In genomic region chr19:48881741-48882657, GRCh38 we compare ENCODE assay signal across 10 cellular contexts. TPM values are rescaled to one million over a fixed set of nuclear protein-coding genes. Genes with fewer than 3 reads are reported as not detected.
A peak's percentile ranks its signal among the peaks of the same experiment; 100 is the strongest.
DNase-seq lines count a peak whose midpoint lies in the region; ATAC-seq and TF ChIP-seq lines count a peak whose summit lies in the region.
"Had no signal": no experiment of that assay in that cellular context is flagged by ENCODE, and none has a peak within 500 bp of the region (broad histone marks: within the 10 kb centered on the region; RNA-seq: fewer than 3 reads in every experiment).

No MANE protein-coding gene starts in this region.

- no peak overlapping the region for H2AFZ ChIP-seq in SK-N-SH (ENCODE audit: low read depth)

- peaks cover 0 to 4% of the 10 kb centered on the region in 2 donors for H3K4me1 Mint-ChIP-seq in effector memory CD8-positive, alpha-beta T cell (ENCODE audit: low read depth in 2 of 2)

- H3K9me3 Mint-ChIP-seq in effector memory CD8-positive, alpha-beta T cell: no peaks in the 10 kb centered on the region

- no peak overlapping the region for H3K27ac ChIP-seq in SK-N-SH (ENCODE audit: low read depth in 2 of 2, low read length in 1 of 2)
- no peak overlapping the region for H3K27ac ChIP-seq in thyroid gland

- no peak overlapping the region for H3K9ac ChIP-seq in SK-N-SH

- H3K9me3 ChIP-seq in SK-N-SH (no peaks in the 10 kb centered on the region), thyroid gland (no peaks in the 10 kb centered on the region)

- peaks cover 39% of the 10 kb centered on the region for H3F3A ChIP-seq in SK-N-SH (replicated peaks; ENCODE audit: insufficient read depth)

- CTCF ChIA-PET in SK-N-SH (lab: Yijun Ruan, JAX): interaction anchor here (1.0 kb wide), 1 partner anchor 39 kb away, joined by 3 read pairs; no protein-coding TSS in a partner anchor

- H3K4me3 Mint-ChIP-seq in effector memory CD8-positive, alpha-beta T cell: peak overlapping the region in 1 of 2 donors; percentile 60

- TF ChIP-seq CTCF in SK-N-SH (IDR thresholded peaks at IDR 0.05) (no peak), thyroid gland (IDR thresholded peaks at IDR 0.05) (no peak)

- POLR2A ChIA-PET in SK-N-SH (lab: Yijun Ruan, JAX): interaction anchor here (1.7 kb wide), 1 partner anchor 10 kb away, joined by 9 read pairs; the partner anchor contains the start of gene PPP1R15A

- H4K20me1 ChIP-seq in SK-N-SH (ENCODE audit: insufficient read depth): peaks cover 20% of the 10 kb centered on the region

- no peak for TF ChIP-seq EP300 in SK-N-SH (IDR thresholded peaks at IDR 0.05; ENCODE audit: borderline replicate concordance in 1 of 2, low read depth in 1 of 2, low read length in 1 of 2)

- H3K36me3 Mint-ChIP-seq in effector memory CD8-positive, alpha-beta T cell (ENCODE audit: insufficient read depth): peaks cover 79% of the 10 kb centered on the region

- 88% methylated on average over 30 of the region's 30 CpGs for WGBS in SK-N-SH (ENCODE audit: low lambda C conversion rate)
- WGBS in thyroid gland, 2 donors: 72 to 86% methylated on average over 30 of the region's 30 CpGs

- intact Hi-C loops in sciatic nerve (cut with DNase I): no loop called here
- intact Hi-C loops in thyroid gland (cut with DNase I): no loop called here

- peak overlapping the region; percentile 86 to 100 for H3K27ac Mint-ChIP-seq in effector memory CD8-positive, alpha-beta T cell

- DNase-seq in SK-N-SH (no peak), NCI-H2171 treated with DMSO at 0.1 percent for 48 hours (lab: John Stamatoyannopoulos, UW) (peak; percentile 41), sciatic nerve (ENCODE audit: low spot score) (no peak), thyroid gland (no peak)
- DNase-seq in effector memory CD8-positive, alpha-beta T cell: peak in 1 of 3 experiments; percentile 47
- DNase-seq: effector CD4-positive, alpha-beta T cell; islet precursor cell had no signal

- no peaks in the 10 kb centered on the region for H3K27me3 Mint-ChIP-seq in effector memory CD8-positive, alpha-beta T cell

- H3K4me3 ChIP-seq in SK-N-SH (ENCODE audit: low read depth in 2 of 2, low read length in 1 of 2): no peak overlapping the region
- no peak overlapping the region for H3K4me3 ChIP-seq in thyroid gland (replicated peaks in 1 of 3)

- peaks cover 23% of the 10 kb centered on the region for H3K79me2 ChIP-seq in SK-N-SH (ENCODE audit: insufficient read depth)

- no peak overlapping the region for H3K4me2 ChIP-seq in SK-N-SH

- H3K36me3 ChIP-seq in SK-N-SH (replicated peaks in 1 of 2; ENCODE audit: control insufficient read depth in 1 of 2, insufficient read depth in 2 of 2, low read length in 1 of 2) (peaks cover 0 to 42% of the 10 kb centered on the region in 2 experiments), thyroid gland (no peaks in the 10 kb centered on the region)

- ATAC-seq in SK-N-SH treated with all-trans-retinoic acid at 6 μM for 48 hours (peak; percentile 41), sciatic nerve (peak; percentile 60), HG02852 (IDR thresholded peaks at IDR 0.05; ENCODE audit: unreplicated experiment) (no peak), HG03460 (IDR thresholded peaks at IDR 0.05; ENCODE audit: unreplicated experiment) (no peak)
- ATAC-seq in effector memory CD8-positive, alpha-beta T cell (replicated peaks): peak; percentile 54

- no peaks in the 10 kb centered on the region for H3K9me2 ChIP-seq in SK-N-SH

- TF ChIP-seq RAD21 in SK-N-SH (IDR thresholded peaks at IDR 0.05; ENCODE audit: low read length): no peak

- H3K4me1 ChIP-seq in SK-N-SH (ENCODE audit: control insufficient read depth in 1 of 2, insufficient read depth in 2 of 2, low read depth in 1 of 2, low read length in 1 of 2) (no peaks in the 10 kb centered on the region; a peak in 1 of 4 replicates), thyroid gland (peaks cover 0 to 4% of the 10 kb centered on the region in 2 donors)

- H3K27me3 ChIP-seq in SK-N-SH (ENCODE audit: insufficient read depth) (no peaks in the 10 kb centered on the region), thyroid gland (no peaks in the 10 kb centered on the region)

- no peak for TF ChIP-seq POLR2A in thyroid gland (IDR thresholded peaks at IDR 0.05)

TF ChIP-seq in SK-N-SH treated with all-trans-retinoic acid at 6 μM for 48 hours, 23 proteins besides CTCF, POLR2A, EP300 and RAD21:
- TF ChIP-seq ZFP3 (CRISPR knock-in tag; IDR thresholded peaks at IDR 0.05) (no peak), CSRNP3 (CRISPR knock-in tag; IDR thresholded peaks at IDR 0.05) (no peak)

TF ChIP-seq in SK-N-SH, 30 proteins besides CTCF, POLR2A, EP300 and RAD21:
- no peak for TF ChIP-seq PBX3 (IDR thresholded peaks at IDR 0.05)

RNA-seq across cellular contexts. Expression of gene PPP1R15A, which starts 9.8 kb away (rescaled TPM):
- 62.3 and 73.7 TPM in 2 replicates for polyA plus RNA-seq in SK-N-SH (2012; rRNA removed)
- polyA plus RNA-seq in SK-N-SH (2012; cell fraction: cytosol; rRNA removed): 63.6 and 64.3 TPM in 2 replicates
- 89.1 and 95.9 TPM in 2 replicates for polyA plus RNA-seq in SK-N-SH (2012; cell fraction: nucleus; rRNA removed)
- total RNA-seq in sciatic nerve (95.8 TPM), thyroid gland (10 to 100 TPM; 18.7 to 31.7 (median 24.2) TPM)

RNA-seq across cellular contexts. Expression of gene PLEKHA4, which starts 13.6 kb away (rescaled TPM):
- 4.7 and 5.6 TPM in 2 replicates for polyA plus RNA-seq in SK-N-SH (2012; rRNA removed)
- polyA plus RNA-seq in SK-N-SH (2012; cell fraction: cytosol; rRNA removed): 2.6 and 3.4 TPM in 2 replicates
- polyA plus RNA-seq in SK-N-SH (2012; cell fraction: nucleus; rRNA removed): 9.9 and 18.4 TPM in 2 replicates
- total RNA-seq in sciatic nerve: 519 TPM
- 10 to 100 TPM; 15.2 to 21.8 (median 19.0) TPM for total RNA-seq in thyroid gland

RNA-seq across cellular contexts. Expression of gene TULP2, which starts 16.5 kb away (rescaled TPM):
- polyA plus RNA-seq in SK-N-SH (2012; rRNA removed): 0.03 and 0.08 TPM in 2 replicates
- 0.01 and 0.04 TPM in 2 replicates for polyA plus RNA-seq in SK-N-SH (2012; cell fraction: cytosol; rRNA removed)
- 0.02 and 0.25 TPM in 2 replicates for polyA plus RNA-seq in SK-N-SH (2012; cell fraction: nucleus; rRNA removed)
- total RNA-seq in sciatic nerve (1.1 TPM), thyroid gland (under 1 TPM in 1 of 4 donors, not detected in 3; 0.27 TPM)

RNA-seq across cellular contexts. Expression of gene NUCB1, which starts 18.1 kb away (rescaled TPM):
- 259 and 397 TPM in 2 replicates for polyA plus RNA-seq in SK-N-SH (2012; rRNA removed)
- 165 and 222 TPM in 2 replicates for polyA plus RNA-seq in SK-N-SH (2012; cell fraction: cytosol; rRNA removed)
- polyA plus RNA-seq in SK-N-SH (2012; cell fraction: nucleus; rRNA removed): 315 and 460 TPM in 2 replicates
- 262 TPM for total RNA-seq in sciatic nerve
- 100 to 1,000 TPM; 267 to 424 (median 371) TPM for total RNA-seq in thyroid gland

RNA-seq across cellular contexts. Expression of gene HSD17B14, which starts 45.7 kb away (rescaled TPM):
- polyA plus RNA-seq in SK-N-SH (2012; rRNA removed): 27.9 and 29.7 TPM in 2 replicates
- polyA plus RNA-seq in SK-N-SH (2012; cell fraction: cytosol; rRNA removed): 15.9 and 18.2 TPM in 2 replicates
- 48.3 and 48.4 TPM in 2 replicates for polyA plus RNA-seq in SK-N-SH (2012; cell fraction: nucleus; rRNA removed)
- 22.2 TPM for total RNA-seq in sciatic nerve
- total RNA-seq in thyroid gland: 10 to 100 TPM; 11.9 to 46.8 (median 22.2) TPM

Comparison
In these comparisons a context has a peak if more than half of its experiments do, and no peak if none do; other contexts are left out.
1. ATAC-seq: peak in SK-N-SH treated with all-trans-retinoic acid at 6 μM for 48 hours (single experiment), effector memory CD8-positive, alpha-beta T cell (single experiment) and sciatic nerve (single experiment); none in HG02852 (single experiment) and HG03460 (single experiment).
2. RNA of gene PLEKHA4, which starts 13.6 kb away (total RNA-seq): 519 TPM in sciatic nerve (single experiment); 15.2 to 21.8 TPM in thyroid gland; every median in the first group is over 10 times any median in the second.